Comparison of ENCODE assay signal across 12 cellular contexts in the genomic region with DNA sequence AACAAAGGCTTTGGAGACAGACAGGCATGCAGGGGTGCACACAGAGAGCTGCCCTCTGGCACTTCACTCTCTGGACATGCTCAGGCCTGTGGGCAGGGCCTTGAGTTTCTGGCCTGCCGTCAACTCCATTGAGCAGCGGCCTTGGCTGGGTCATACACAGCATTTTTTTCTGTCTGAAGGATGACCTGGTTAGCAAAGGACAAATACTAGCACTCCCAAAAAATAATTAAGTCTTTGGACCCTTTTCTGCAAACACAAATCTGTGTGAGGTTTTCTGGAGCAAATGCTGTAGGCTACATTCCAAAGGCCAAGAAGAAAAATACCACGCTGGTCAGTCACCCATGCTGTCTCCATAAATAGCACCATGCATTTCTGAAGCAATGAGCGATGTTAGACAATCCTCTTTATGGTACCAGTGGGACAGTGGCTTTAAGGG.
A peak's percentile ranks its signal among the peaks of the same experiment; 100 is the strongest.
DNase-seq lines count a peak whose midpoint lies in the region; TF ChIP-seq lines count a peak whose summit lies in the region.
"Had no signal": no experiment of that assay in that cellular context is flagged by ENCODE, and none has a peak within 500 bp of the region (broad histone marks: within the 10 kb centered on the region; RNA-seq: fewer than 3 reads in every experiment).

No MANE protein-coding gene starts in this region.

- H3K4me3 ChIP-seq in foreskin fibroblast (ENCODE audit: low read depth in 1 of 2, low read length in 2 of 2), result no peak overlapping the region

- H3K36me3 Mint-ChIP-seq in osteocyte (ENCODE audit: unreplicated experiment), result no peaks in the 10 kb centered on the region
- H3K36me3 Mint-ChIP-seq: T-cell had no signal

- H3K9me3 Mint-ChIP-seq in osteocyte (ENCODE audit: unreplicated experiment), result no peaks in the 10 kb centered on the region

- TF ChIP-seq CTCF in foreskin fibroblast (IDR thresholded peaks at IDR 0.05; ENCODE audit: low read depth, low read length), result no peak
- no peak for TF ChIP-seq CTCF in osteocyte (IDR thresholded peaks at IDR 0.05)

- H3K4me1 Mint-ChIP-seq in osteocyte (ENCODE audit: unreplicated experiment), result peaks cover 27% of the 10 kb centered on the region
- H3K4me1 Mint-ChIP-seq: T-cell had no signal

- H3K4me3 Mint-ChIP-seq in osteocyte (ENCODE audit: unreplicated experiment), result no peak overlapping the region
- H3K4me3 Mint-ChIP-seq: T-cell had no signal

- no peak overlapping the region for H3K27ac Mint-ChIP-seq in osteocyte (ENCODE audit: unreplicated experiment)
- H3K27ac Mint-ChIP-seq: T-cell had no signal

- peak; percentile 67 for DNase-seq in AG08395 (ENCODE audit: low spot score)
- DNase-seq in amniotic epithelial cell (ENCODE audit: low read depth), result peak; percentile 65
- peak; percentile 48 to 69 for DNase-seq in foreskin fibroblast
- peak; percentile 12 for DNase-seq in myocyte (ENCODE audit: low read depth)
- DNase-seq in NCI-H524 (lab: John Stamatoyannopoulos, UW), result no peak
- DNase-seq in osteocyte (ENCODE audit: extremely low spot score, unreplicated experiment), result no peak
- DNase-seq in Ammon's horn (ENCODE audit: low spot score), result no peak
- DNase-seq in activated gamma-delta T cell treated with Interleukin-2 at 50 U/mL for 16 hours, result no peak
- DNase-seq: activated CD4-positive, alpha-beta T cell treated with anti-CD3 and anti-CD28 coated beads for 4 hours; Calu3; central memory CD4-positive, alpha-beta T cell; T-cell had no signal

- no peaks in the 10 kb centered on the region for H3K27me3 Mint-ChIP-seq in osteocyte (ENCODE audit: unreplicated experiment)

Comparison
In these comparisons a context has a peak if more than half of its experiments do, and no peak if none do; other contexts are left out.
1. DNase-seq: peak in AG08395 (single experiment), amniotic epithelial cell (single experiment), foreskin fibroblast (2 of 2) and myocyte (single experiment); none in NCI-H524 (0 of 2), osteocyte (single experiment), Ammon's horn (single experiment) and activated gamma-delta T cell treated with Interleukin-2 at 50 U/mL for 16 hours (single experiment).